Comparison of ENCODE assay signal across 25 cellular contexts in genomic region chrX:137227164-137227563, GRCh38.
"Had no signal": no experiment of that assay in that cellular context is flagged by ENCODE, and none has a peak within 500 bp of the region (broad histone marks: within the 10 kb centered on the region; RNA-seq: fewer than 3 reads in every experiment).

No MANE protein-coding gene starts in this region.

- H3K36me3 ChIP-seq: esophagus squamous epithelium, neutrophil, pancreas, right lobe of liver, suprapubic skin, thyroid gland had no signal

- H3K4me3 ChIP-seq: esophagus squamous epithelium, lung, mucosa of descending colon, pancreas, right lobe of liver, smooth muscle cell, suprapubic skin, thyroid gland had no signal

- H3K4me3 Mint-ChIP-seq: central memory CD8-positive, alpha-beta T cell; effector memory CD8-positive, alpha-beta T cell; mesothelial cell of epicardium; naive thymus-derived CD8-positive, alpha-beta T cell; neural crest cell; stimulated activated naive CD8-positive, alpha-beta T cell treated with anti-CD3 and anti-CD28 coated beads, Interleukin-15, amount 100 ng/mL, for 72 hours; type B pancreatic cell had no signal

- H3K4me1 ChIP-seq: esophagus squamous epithelium, pancreas, right lobe of liver, suprapubic skin, thyroid gland had no signal

- H3K9me3 Mint-ChIP-seq: effector memory CD8-positive, alpha-beta T cell; type B pancreatic cell had no signal

- H3K27ac Mint-ChIP-seq: effector memory CD8-positive, alpha-beta T cell; mesothelial cell of epicardium; naive thymus-derived CD8-positive, alpha-beta T cell; stimulated activated naive CD8-positive, alpha-beta T cell treated with anti-CD3 and anti-CD28 coated beads, Interleukin-15, amount 100 ng/mL, for 72 hours; type B pancreatic cell had no signal

- ATAC-seq: effector memory CD8-positive, alpha-beta T cell; mucosa of descending colon; naive thymus-derived CD8-positive, alpha-beta T cell; pancreas; right lobe of liver; stimulated activated naive CD8-positive, alpha-beta T cell treated with anti-CD3 and anti-CD28 coated beads, Interleukin-15, amount 100 ng/mL, for 72 hours had no signal

- H3K27me3 Mint-ChIP-seq: central memory CD8-positive, alpha-beta T cell; stimulated activated naive CD8-positive, alpha-beta T cell treated with anti-CD3 and anti-CD28 coated beads, Interleukin-15, amount 100 ng/mL, for 72 hours; type B pancreatic cell had no signal

- H3K4me2 ChIP-seq: smooth muscle cell had no signal

- H3K27me3 ChIP-seq: esophagus squamous epithelium, neutrophil, right lobe of liver, suprapubic skin, thyroid gland had no signal

- H3K27ac ChIP-seq: esophagus squamous epithelium, neutrophil, pancreas, right lobe of liver, suprapubic skin, thyroid gland had no signal

- DNase-seq: cortex of kidney; effector memory CD8-positive, alpha-beta T cell; erythroblast; esophagus squamous epithelium; head of caudate nucleus; mesenchymal stem cell; mucosa of descending colon; naive thymus-derived CD8-positive, alpha-beta T cell; pancreas; right lobe of liver; stimulated activated CD4-positive, alpha-beta T cell treated with anti-CD3 and anti-CD28 coated beads, Interleukin-12 subunit alpha, Interleukin-12 subunit beta, amount 100 ng/mL, for 4 hours; stimulated activated CD4-positive, alpha-beta T cell treated with anti-CD3 and anti-CD28 coated beads, Interleukin-1b, Interleukin-23, amount 100 ng/mL, for 48 hours; stimulated activated CD4-positive, alpha-beta T cell treated with anti-CD3 and anti-CD28 coated beads, Interleukin-4, amount 100 ng/mL, for 1 hour; stimulated activated CD8-positive, alpha-beta memory T cell treated with anti-CD3 and anti-CD28 coated beads, Interleukin-4, amount 100 ng/mL, for 48 hours; stimulated activated naive CD4-positive, alpha-beta T cell; stimulated activated naive CD8-positive, alpha-beta T cell treated with anti-CD3 and anti-CD28 coated beads, Interleukin-15, amount 100 ng/mL, for 72 hours; thyroid gland had no signal

- H3K36me3 Mint-ChIP-seq: mesothelial cell of epicardium, type B pancreatic cell had no signal

- H3K4me1 Mint-ChIP-seq: central memory CD8-positive, alpha-beta T cell; mesothelial cell of epicardium; neural crest cell; stimulated activated naive CD8-positive, alpha-beta T cell treated with anti-CD3 and anti-CD28 coated beads, Interleukin-15, amount 100 ng/mL, for 72 hours had no signal

- H3K9me3 ChIP-seq: esophagus squamous epithelium, mucosa of descending colon, neutrophil, pancreas, right lobe of liver, suprapubic skin, thyroid gland had no signal
